In genomic region chrX:107979534-107979933, GRCh38 we compare ENCODE assay signal across 19 cellular contexts. TPM values are rescaled to one million over a fixed set of nuclear protein-coding genes. Genes with fewer than 3 reads are reported as not detected.
"Had no signal": no experiment of that assay in that cellular context is flagged by ENCODE, and none has a peak within 500 bp of the region (broad histone marks: within the 10 kb centered on the region; RNA-seq: fewer than 3 reads in every experiment).

No MANE protein-coding gene starts in this region.

- H3K4me3 ChIP-seq: sigmoid colon, thyroid gland had no signal

- H3K9me3 ChIP-seq: sigmoid colon, thyroid gland had no signal

- ATAC-seq: left ventricle myocardium superior had no signal

- H3K27me3 ChIP-seq: sigmoid colon, thyroid gland had no signal

- H3K4me1 ChIP-seq: sigmoid colon had no signal

- H3K27ac Mint-ChIP-seq: activated CD4-positive, alpha-beta T cell treated with anti-CD3 and anti-CD28 coated beads, Interleukin-2, amount 10 ng/mL, durations not matched to agents 7 days and 5 days; activated T-helper 1 cell treated with anti-CD3 and anti-CD28 coated beads, Interleukin-12 subunit alpha, Interleukin-12 subunit beta, Interleukin-2, Interleukin-4 antibody, amounts not matched to agents 30 ng/mL and 10 ng/mL and 1 ng/mL, durations not matched to agents 14 hours and 24 hours and 36 hours; endodermal cell; nephron progenitor cell had no signal

- H3K36me3 ChIP-seq: sigmoid colon, thyroid gland had no signal

- DNase-seq: activated CD4-positive, alpha-beta T cell treated with anti-CD3 and anti-CD28 coated beads, Interleukin-2, amount 10 ng/mL, durations not matched to agents 7 days and 5 days; activated naive CD4-positive, alpha-beta T cell treated with anti-CD3 and anti-CD28 coated beads, Interleukin-2, amount 50 U/mL, for 16 hours; endodermal cell; hippocampal formation; left ventricle myocardium superior; mesendoderm; nephron progenitor cell; sigmoid colon; stimulated activated CD4-positive, alpha-beta T cell treated with anti-CD3 and anti-CD28 coated beads, Interleukin-12 subunit alpha, Interleukin-12 subunit beta, amount 100 ng/mL, for 4 hours; stimulated activated CD4-positive, alpha-beta T cell treated with anti-CD3 and anti-CD28 coated beads, Interleukin-2, amount 100 ng/mL, for 48 hours; stimulated activated CD8-positive, alpha-beta memory T cell treated with anti-CD3 and anti-CD28 coated beads, Interleukin-4, amount 100 ng/mL, for 48 hours; T1000; thyroid gland had no signal

- H3K27ac ChIP-seq: sigmoid colon, thyroid gland had no signal

- H3K9me3 Mint-ChIP-seq: activated CD4-positive, alpha-beta T cell treated with anti-CD3 and anti-CD28 coated beads, Interleukin-2, amount 10 ng/mL, durations not matched to agents 7 days and 5 days; activated T-helper 1 cell treated with anti-CD3 and anti-CD28 coated beads, Interleukin-12 subunit alpha, Interleukin-12 subunit beta, Interleukin-2, Interleukin-4 antibody, amounts not matched to agents 30 ng/mL and 10 ng/mL and 1 ng/mL, durations not matched to agents 14 hours and 24 hours and 36 hours; endodermal cell had no signal

RNA-seq across cellular contexts. Expression of gene TEX13B, which starts 2.6 kb away (rescaled TPM):
- total RNA-seq: activated CD4-positive, alpha-beta T cell treated with anti-CD3 and anti-CD28 coated beads, Interleukin-2, amount 10 ng/mL, durations not matched to agents 7 days and 5 days; activated T-helper 1 cell treated with anti-CD3 and anti-CD28 coated beads, Interleukin-12 subunit alpha, Interleukin-12 subunit beta, Interleukin-2, Interleukin-4 antibody, amounts not matched to agents 30 ng/mL and 10 ng/mL and 1 ng/mL, durations not matched to agents 14 hours and 24 hours and 36 hours; chondrocyte; dermis microvascular lymphatic vessel endothelial cell; endodermal cell; kidney epithelial cell; left ventricle myocardium superior; osteocyte; sigmoid colon; thyroid gland had no signal
- polyA plus RNA-seq: esophagus, sigmoid colon had no signal
